ENCODE assay signal across 1 cellular context in the genomic region with DNA sequence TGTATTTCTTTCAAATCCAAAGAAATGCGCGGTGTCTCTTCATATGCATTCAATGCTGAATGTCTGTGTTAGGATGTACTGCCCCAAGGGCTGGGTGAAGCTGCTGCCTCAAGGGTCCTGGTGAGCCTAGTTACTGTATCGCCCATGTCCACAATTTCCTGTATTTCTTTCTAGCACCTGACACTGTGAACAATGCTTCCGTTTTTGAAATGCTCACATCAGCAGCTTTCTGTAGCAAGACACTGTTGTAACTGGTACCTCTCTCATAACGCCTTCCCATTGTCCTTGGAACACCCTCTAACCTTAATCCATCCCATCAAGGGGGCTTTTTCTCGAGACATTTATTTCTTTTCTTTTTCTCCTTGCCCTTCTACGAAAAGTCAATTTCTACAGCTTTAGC.
TF ChIP-seq lines count a peak whose summit lies in the region.

No MANE protein-coding gene starts in this region.

TF ChIP-seq in WTC11, 78 proteins besides CTCF, POLR2A, EP300 and RAD21 (continued from another document):
- TF ChIP-seq E2F1 (CRISPR knock-in tag; IDR thresholded peaks at IDR 0.05) (no peak), MYBL2 (CRISPR knock-in tag; IDR thresholded peaks at IDR 0.05) (no peak), NFATC4 (CRISPR knock-in tag; IDR thresholded peaks at IDR 0.05) (no peak), USF2 (CRISPR knock-in tag; IDR thresholded peaks at IDR 0.05) (no peak), SMAD3 (CRISPR knock-in tag; IDR thresholded peaks at IDR 0.05; ENCODE audit: borderline replicate concordance) (no peak), GRHL2 (CRISPR knock-in tag; IDR thresholded peaks at IDR 0.05; ENCODE audit: insufficient replicate concordance, severe bottlenecking) (no peak), IRF2 (CRISPR knock-in tag; IDR thresholded peaks at IDR 0.05; ENCODE audit: borderline replicate concordance, low read depth) (no peak), ATF3 (CRISPR knock-in tag; conservative IDR thresholded peaks at IDR 0.05) (no peak), CBFB (CRISPR knock-in tag; IDR thresholded peaks at IDR 0.05; ENCODE audit: low read depth) (no peak), AFF4 (CRISPR knock-in tag; IDR thresholded peaks at IDR 0.05; ENCODE audit: borderline replicate concordance) (no peak)
- TF ChIP-seq, protein P1, sequence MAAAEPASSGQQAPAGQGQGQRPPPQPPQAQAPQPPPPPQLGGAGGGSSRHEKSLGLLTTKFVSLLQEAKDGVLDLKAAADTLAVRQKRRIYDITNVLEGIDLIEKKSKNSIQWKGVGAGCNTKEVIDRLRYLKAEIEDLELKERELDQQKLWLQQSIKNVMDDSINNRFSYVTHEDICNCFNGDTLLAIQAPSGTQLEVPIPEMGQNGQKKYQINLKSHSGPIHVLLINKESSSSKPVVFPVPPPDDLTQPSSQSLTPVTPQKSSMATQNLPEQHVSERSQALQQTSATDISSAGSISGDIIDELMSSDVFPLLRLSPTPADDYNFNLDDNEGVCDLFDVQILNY (CRISPR knock-in tag; IDR thresholded peaks at IDR 0.05), result no peak
